In genomic region chr14:77791225-77791600, GRCh38 we compare ENCODE assay signal across 24 cellular contexts. TPM values are rescaled to one million over a fixed set of nuclear protein-coding genes. Genes with fewer than 3 reads are reported as not detected.
DNase-seq lines count a peak whose midpoint lies in the region; ATAC-seq, FAIRE-seq and TF ChIP-seq lines count a peak whose summit lies in the region.
"Had no signal": no experiment of that assay in that cellular context is flagged by ENCODE, and none has a peak within 500 bp of the region (broad histone marks: within the 10 kb centered on the region; RNA-seq: fewer than 3 reads in every experiment).

No MANE protein-coding gene starts in this region.

- no peaks in the 10 kb centered on the region for H3K9me3 Mint-ChIP-seq in neural progenitor cell
- H3K9me3 Mint-ChIP-seq: IgD-negative memory B cell had no signal

- H3K4me3 ChIP-seq in bronchial epithelial cell (ENCODE audit: low read depth, low read length) (no peak overlapping the region), neural progenitor cell (no peak overlapping the region)
- H3K4me3 ChIP-seq: A549, GM12878, GM23248, HAP-1, Peyer's patch had no signal

- no peak overlapping the region for H2AFZ ChIP-seq in neural progenitor cell (replicated peaks)
- H2AFZ ChIP-seq: GM23248 had no signal

- peak overlapping the region; percentile 37 for H3K27ac Mint-ChIP-seq in neural progenitor cell
- H3K27ac Mint-ChIP-seq: IgD-negative memory B cell had no signal

- peak; percentile 23 for DNase-seq in H4 (ENCODE audit: low spot score)
- peak; percentile 40 for DNase-seq in M059J (ENCODE audit: low read depth)
- peak; percentile 22 for DNase-seq in bronchial epithelial cell (ENCODE audit: low read depth)
- DNase-seq in neural progenitor cell (ENCODE audit: low spot score), result no peak
- no peak for DNase-seq in HK-2 (ENCODE audit: unreplicated experiment)
- DNase-seq: BE2C; DND-41; GM23248; Karpas-422; MM.1S; NCI-H1048; NCI-H1417 treated with DMSO at 0.1 percent for 48 hours; NCI-H187; NCI-H2107; NCI-H526 treated with DMSO at 0.1 percent for 48 hours; NK-92 treated with Interleukin-12 subunit alpha and Interleukin-12 subunit beta, amount 100 ng/mL, for 24 hours; Peyer's patch had no signal

- H3K9me3 ChIP-seq in neural progenitor cell (ENCODE audit: low read depth), result no peaks in the 10 kb centered on the region
- H3K9me3 ChIP-seq: A549, BE2C, HAP-1, Peyer's patch had no signal

- no peak overlapping the region for H3K4me3 Mint-ChIP-seq in neural progenitor cell
- H3K4me3 Mint-ChIP-seq: IgD-negative memory B cell had no signal

- ATAC-seq in HG03520 (IDR thresholded peaks at IDR 0.05; ENCODE audit: unreplicated experiment), result no peak
- ATAC-seq in GM19328 (IDR thresholded peaks at IDR 0.05; ENCODE audit: unreplicated experiment), result no peak
- ATAC-seq: GM12878, SK-N-SH treated with all-trans-retinoic acid at 6 μM for 48 hours had no signal

- TF ChIP-seq CTCF in bronchial epithelial cell (IDR thresholded peaks at IDR 0.05; ENCODE audit: insufficient read depth, low read length, severe bottlenecking), result no peak
- no peak for TF ChIP-seq CTCF in neural progenitor cell (IDR thresholded peaks at IDR 0.05)

- no peaks in the 10 kb centered on the region for H3K36me3 Mint-ChIP-seq in neural progenitor cell
- H3K36me3 Mint-ChIP-seq: IgD-negative memory B cell had no signal

- H3K4me1 Mint-ChIP-seq in neural progenitor cell, result peaks cover 17% of the 10 kb centered on the region
- H3K4me1 Mint-ChIP-seq: IgD-negative memory B cell had no signal

- H4K20me1 ChIP-seq in neural progenitor cell (ENCODE audit: low read depth), result no peaks in the 10 kb centered on the region

- no peaks in the 10 kb centered on the region for H3K79me2 ChIP-seq in neural progenitor cell (ENCODE audit: low read depth)

- H3K27me3 ChIP-seq in bronchial epithelial cell (ENCODE audit: control insufficient read depth, insufficient read depth, low read length) (no peaks in the 10 kb centered on the region), neural progenitor cell (peaks cover 4% of the 10 kb centered on the region)
- H3K27me3 ChIP-seq: BE2C, Peyer's patch had no signal

- H3K4me1 ChIP-seq in neural progenitor cell, result peaks cover 17% of the 10 kb centered on the region
- H3K4me1 ChIP-seq: BE2C, Peyer's patch had no signal

- H3K36me3 ChIP-seq in bronchial epithelial cell (ENCODE audit: control insufficient read depth, insufficient read depth, low read length) (no peaks in the 10 kb centered on the region), neural progenitor cell (no peaks in the 10 kb centered on the region)
- H3K36me3 ChIP-seq: BE2C, HAP-1, Peyer's patch had no signal

- H3K27me3 Mint-ChIP-seq in neural progenitor cell (ENCODE audit: insufficient read depth, low read depth), result no peaks in the 10 kb centered on the region

- no peak for FAIRE-seq in bronchial epithelial cell (lab: Jason Lieb, UNC)
- FAIRE-seq: A549, GM12878 had no signal

- H3K4me2 ChIP-seq in neural progenitor cell, result no peak overlapping the region
- H3K4me2 ChIP-seq: A549 had no signal

- peaks cover 18% of the 10 kb centered on the region for H3F3A ChIP-seq in neural progenitor cell (ENCODE audit: low read depth)

- H3K9ac ChIP-seq in neural progenitor cell, result no peak overlapping the region
- H3K9ac ChIP-seq: GM23248 had no signal

- no peak overlapping the region for H3K27ac ChIP-seq in neural progenitor cell
- H3K27ac ChIP-seq: A549, GM23248, Peyer's patch had no signal

RNA-seq across cellular contexts. Expression of gene ADCK1, which starts 8.7 kb away (rescaled TPM):
- total RNA-seq in H4 (2014; rRNA removed; shearing (Covaris generic)), result 3.3 and 7.7 TPM in 2 replicates
- total RNA-seq in M059J (2014; rRNA removed; shearing (Covaris generic)), result 4.9 and 5.4 TPM in 2 replicates
- total RNA-seq in bronchial epithelial cell (2.8 and 4.5 TPM in 2 replicates), neural progenitor cell (ENCODE audit: low replicate concordance) (1.6 and 4.8 TPM in 2 replicates)

RNA-seq across cellular contexts. Expression of gene SNW1, which starts 30.3 kb away (rescaled TPM):
- 71.1 and 71.2 TPM in 2 replicates for total RNA-seq in H4 (2014; rRNA removed; shearing (Covaris generic))
- total RNA-seq in M059J (2014; rRNA removed; shearing (Covaris generic)), result 65.0 and 99.5 TPM in 2 replicates
- 45.5 and 76.8 TPM in 2 replicates for total RNA-seq in bronchial epithelial cell
- 72.6 and 105 TPM in 2 replicates for total RNA-seq in neural progenitor cell (ENCODE audit: low replicate concordance)

Comparison
In these comparisons a context has a peak if more than half of its experiments do, and no peak if none do; other contexts are left out.
1. DNase-seq: peak in H4 (single experiment), M059J (single experiment) and bronchial epithelial cell (single experiment); none in neural progenitor cell (single experiment) and HK-2 (single experiment).